ENCODE assay signal across 20 cellular contexts in genomic region chr5:87094347-87094746, GRCh38.
DNase-seq lines count a peak whose midpoint lies in the region; ATAC-seq, FAIRE-seq and TF ChIP-seq lines count a peak whose summit lies in the region.
"Had no signal": no experiment of that assay in that cellular context is flagged by ENCODE, and none has a peak within 500 bp of the region (broad histone marks: within the 10 kb centered on the region; RNA-seq: fewer than 3 reads in every experiment).

No MANE protein-coding gene starts in this region.

- intact Hi-C loops in activated CD8-positive, alpha-beta T cell treated with anti-CD3 and anti-CD28 coated beads for 36 hours (cut with micrococcal nuclease): no loop called here

- no peak for TF ChIP-seq CTCF in activated CD8-positive, alpha-beta T cell treated with anti-CD3 and anti-CD28 coated beads for 36 hours (IDR thresholded peaks at IDR 0.05)

- CTCF ChIA-PET in activated CD8-positive, alpha-beta T cell treated with anti-CD3 and anti-CD28 coated beads for 36 hours (lab: Charles Lee): interaction anchor here (1.5 kb wide), 1 partner anchor 9 kb away, joined by 5 read pairs; no protein-coding TSS in a partner anchor

- H3K4me1 Mint-ChIP-seq in activated CD8-positive, alpha-beta T cell treated with anti-CD3 and anti-CD28 coated beads for 36 hours (ENCODE audit: low read depth): peaks cover 23% of the 10 kb centered on the region
- peaks cover 35 to 46% of the 10 kb centered on the region in 2 donors for H3K4me1 Mint-ChIP-seq in immature natural killer cell

- ATAC-seq in activated CD8-positive, alpha-beta T cell treated with anti-CD3 and anti-CD28 coated beads for 36 hours: no peak
- ATAC-seq in GM18858 (IDR thresholded peaks at IDR 0.05; ENCODE audit: unreplicated experiment): no peak
- ATAC-seq: Right ventricle myocardium inferior had no signal

- H3K27me3 Mint-ChIP-seq in activated CD8-positive, alpha-beta T cell treated with anti-CD3 and anti-CD28 coated beads for 36 hours: no peaks in the 10 kb centered on the region
- peaks cover 0 to 2% (median 2%) of the 10 kb centered on the region in 3 donors for H3K27me3 Mint-ChIP-seq in immature natural killer cell (ENCODE audit: low read depth in 3 of 3)

- DNase-seq in GM18507 (ENCODE audit: extremely low spot score, insufficient read length, low read depth) (no peak), immature natural killer cell (no peak), NCI-H345 (lab: John Stamatoyannopoulos, UW) (no peak), midbrain (lab: John Stamatoyannopoulos, UW) (no peak)
- no peak for DNase-seq in activated CD8-positive, alpha-beta T cell treated with anti-CD3 and anti-CD28 coated beads for 36 hours
- DNase-seq in activated CD4-positive, alpha-beta T cell treated with anti-CD3 and anti-CD28 coated beads for 48 hours: no peak
- DNase-seq: ACHN, COR-L47, H7, HFFc6, MM.1S, NCI-H1092, NCI-H146, NCI-H2029 treated with DMSO at 0.1 percent for 48 hours, NCI-H2171 treated with DMSO at 0.1 percent for 48 hours, NCI-H748 treated with DMSO at 0.1 percent for 48 hours had no signal

- POLR2A ChIA-PET in activated CD8-positive, alpha-beta T cell treated with anti-CD3 and anti-CD28 coated beads for 36 hours (lab: Charles Lee): no interaction called here

- FAIRE-seq in GM18507 (lab: Jason Lieb, UNC): peak; percentile 31
- FAIRE-seq: G401.6, RCC 7860 had no signal

- peak overlapping the region; percentile 16 for H3K27ac Mint-ChIP-seq in activated CD8-positive, alpha-beta T cell treated with anti-CD3 and anti-CD28 coated beads for 36 hours
- H3K27ac Mint-ChIP-seq in immature natural killer cell: peak overlapping the region; percentile 1 to 85 (median 42)
- H3K27ac Mint-ChIP-seq: HFFc6 had no signal

- no peak overlapping the region for H3K4me3 Mint-ChIP-seq in activated CD8-positive, alpha-beta T cell treated with anti-CD3 and anti-CD28 coated beads for 36 hours
- H3K4me3 Mint-ChIP-seq in immature natural killer cell: peak overlapping the region; percentile 44 to 69 (median 65)
- H3K4me3 Mint-ChIP-seq: HFFc6 had no signal

- peaks cover 2% of the 10 kb centered on the region for H3K36me3 Mint-ChIP-seq in activated CD8-positive, alpha-beta T cell treated with anti-CD3 and anti-CD28 coated beads for 36 hours (ENCODE audit: low read depth)
- peaks cover 0 to 10% (median 0%) of the 10 kb centered on the region in 3 donors for H3K36me3 Mint-ChIP-seq in immature natural killer cell

- no peaks in the 10 kb centered on the region for H3K9me3 Mint-ChIP-seq in activated CD8-positive, alpha-beta T cell treated with anti-CD3 and anti-CD28 coated beads for 36 hours
- peaks cover 0 to 2% (median 0%) of the 10 kb centered on the region in 6 donors for H3K9me3 Mint-ChIP-seq in immature natural killer cell
